In the genomic region with DNA sequence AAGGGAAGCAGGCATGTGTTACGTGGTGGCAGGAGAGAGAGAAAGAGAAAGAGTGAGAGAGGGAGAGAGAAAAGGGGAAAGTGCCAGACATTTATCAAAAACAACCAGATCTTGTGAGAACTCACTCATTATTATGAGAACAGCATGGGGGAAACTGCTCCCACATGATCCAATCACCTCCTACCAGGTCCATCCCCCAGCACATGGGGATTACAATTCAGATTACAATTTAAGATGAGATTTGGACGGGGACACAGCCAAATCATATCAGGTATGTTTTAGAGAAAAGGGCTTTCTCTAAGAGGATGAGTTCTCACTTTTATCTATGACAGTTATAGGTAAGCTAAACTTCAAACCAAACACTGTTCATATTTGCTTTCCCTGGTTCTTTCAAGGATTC, we compare ENCODE assay signal across 7 cellular contexts.
"Had no signal": no experiment of that assay in that cellular context is flagged by ENCODE, and none has a peak within 500 bp of the region (broad histone marks: within the 10 kb centered on the region; RNA-seq: fewer than 3 reads in every experiment).

No MANE protein-coding gene starts in this region.

- H3K27ac ChIP-seq: HL-60, KMS-11 had no signal

- H3K4me2 ChIP-seq: KMS-11 had no signal

- H3K9ac ChIP-seq: KMS-11 had no signal

- DNase-seq: IMR-90, KBM-7, KG1 had no signal

- ATAC-seq: HepG2 had no signal

- FAIRE-seq: HepG2, HTR-8/SVneo had no signal
